In the genomic region with DNA sequence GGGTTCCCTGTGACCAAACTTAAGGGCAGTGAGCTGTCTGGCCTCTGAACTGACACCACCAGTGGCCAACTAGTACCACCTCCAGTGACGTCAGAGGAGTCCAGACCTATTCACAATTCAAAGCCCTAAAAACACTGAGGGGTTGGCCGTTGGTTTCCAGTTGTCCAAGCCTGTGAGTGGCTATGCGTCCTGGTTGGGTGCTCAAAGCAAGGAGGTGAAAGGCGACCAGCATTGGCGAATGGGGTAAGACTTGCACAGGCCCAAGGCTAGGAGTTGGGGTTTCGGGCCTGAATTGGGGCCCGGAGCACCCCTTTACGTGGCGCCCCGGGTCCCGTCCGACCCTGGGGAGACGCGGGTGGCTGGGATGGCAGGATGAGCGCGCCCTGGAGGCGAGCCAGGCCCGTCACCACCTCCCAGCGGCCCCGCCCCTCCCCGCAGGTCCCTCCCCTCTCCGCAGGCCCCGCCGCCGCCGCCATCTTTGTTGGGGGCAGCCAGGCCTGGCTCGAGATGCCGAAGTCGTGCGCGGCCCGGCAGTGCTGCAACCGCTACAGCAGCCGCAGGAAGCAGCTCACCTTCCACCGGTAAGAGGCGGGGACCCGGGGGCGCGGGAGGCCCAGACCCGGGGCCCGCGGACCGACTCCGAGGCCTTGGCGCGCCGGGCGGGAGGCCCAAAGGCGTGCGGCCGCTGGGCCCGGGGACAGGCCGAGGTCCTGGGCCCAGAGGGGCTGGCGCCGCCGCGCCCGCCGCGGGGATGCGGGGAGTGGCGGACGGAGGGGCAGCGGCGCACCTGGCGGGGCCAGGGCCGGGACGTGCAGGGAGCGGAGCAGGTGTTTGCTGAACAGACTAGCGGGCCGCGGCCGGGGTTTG, we compare ENCODE assay signal across 8 cellular contexts. TPM values are rescaled to one million over a fixed set of nuclear protein-coding genes. Genes with fewer than 3 reads are reported as not detected.
A peak's percentile ranks its signal among the peaks of the same experiment; 100 is the strongest.
DNase-seq lines count a peak whose midpoint lies in the region; ATAC-seq and TF ChIP-seq lines count a peak whose summit lies in the region.

A gene with protein sequence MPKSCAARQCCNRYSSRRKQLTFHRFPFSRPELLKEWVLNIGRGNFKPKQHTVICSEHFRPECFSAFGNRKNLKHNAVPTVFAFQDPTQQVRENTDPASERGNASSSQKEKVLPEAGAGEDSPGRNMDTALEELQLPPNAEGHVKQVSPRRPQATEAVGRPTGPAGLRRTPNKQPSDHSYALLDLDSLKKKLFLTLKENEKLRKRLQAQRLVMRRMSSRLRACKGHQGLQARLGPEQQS (plus strand): TSS at position 157 of the 867 bp plus-strand sequence. CDS start 351 bp downstream, at position 508.

- peak within 1 kb of the TSS; percentile 28; the same call in 1 of the 2 replicates for H3K27ac ChIP-seq in SU-DHL-6 (ENCODE audit: low read depth, low read length)
- peak within 1 kb of the TSS; percentile 87 for H3K27ac ChIP-seq in parathyroid adenoma
- peak within 1 kb of the TSS; percentile 87 to 93 for H3K27ac ChIP-seq in tibial artery

- TF ChIP-seq CTCF in SU-DHL-6 (IDR thresholded peaks at IDR 0.05; ENCODE audit: insufficient read depth, low read length, poor library complexity, severe bottlenecking) (no peak), parathyroid adenoma (IDR thresholded peaks at IDR 0.05) (no peak), tibial artery (IDR thresholded peaks at IDR 0.05) (no peak)

- H3K9ac ChIP-seq in SU-DHL-6 (ENCODE audit: low read length) (peak within 1 kb of the TSS; percentile 66), parathyroid adenoma (no peak within 1 kb of the TSS)

- H3K9me2 ChIP-seq in SU-DHL-6 (replicated peaks; ENCODE audit: insufficient read depth, low read length): no peaks in the 10 kb centered on the region

- H3K9me3 Mint-ChIP-seq in activated naive CD8-positive, alpha-beta T cell treated with anti-CD3 and anti-CD28 coated beads for 36 hours: no peaks in the 10 kb centered on the region

- H3K9me3 ChIP-seq in MG63 (no peaks in the 10 kb centered on the region), SU-DHL-6 (ENCODE audit: insufficient read depth, low read length) (no peaks in the 10 kb centered on the region), parathyroid adenoma (ENCODE audit: control insufficient read depth, low read length) (no peaks in the 10 kb centered on the region), tibial artery (no peaks in the 10 kb centered on the region)

- peak within 1 kb of the TSS; percentile 58 for H3K4me2 ChIP-seq in SU-DHL-6 (ENCODE audit: low read depth, low read length, poor library complexity, severe bottlenecking)
- peak within 1 kb of the TSS; percentile 84 for H3K4me2 ChIP-seq in parathyroid adenoma (ENCODE audit: low read length)

- ATAC-seq in Right ventricle myocardium inferior: peak; percentile 92

- peaks cover 23% of the 10 kb centered on the region for H3K4me1 Mint-ChIP-seq in activated naive CD8-positive, alpha-beta T cell treated with anti-CD3 and anti-CD28 coated beads for 36 hours

- H3K36me3 ChIP-seq in MG63 (peaks cover 65% of the 10 kb centered on the region), SU-DHL-6 (ENCODE audit: low read length) (0 out of 2 replicates have a peak, but pooled peaks cover 4% of the 10 kb centered on the region), parathyroid adenoma (ENCODE audit: control insufficient read depth, insufficient read depth, low read length) (no peaks in the 10 kb centered on the region), tibial artery (peaks cover 35 to 58% (median 51%) of the 10 kb centered on the region in 3 donors)

- intact Hi-C loops in Right ventricle myocardium inferior (cut with DNase I) (loop anchor here (5.0 kb wide), 1 partner anchor 73 kb away; a partner anchor contains a TSS), tibial artery (cut with DNase I; ENCODE audit: low total_unique reads) (no loop called here)

- peak within 1 kb of the TSS; percentile 61 for H3K4me3 ChIP-seq in MG63
- peak within 1 kb of the TSS; percentile 69 for H3K4me3 ChIP-seq in SU-DHL-6 (ENCODE audit: insufficient read depth, low read length, poor library complexity, severe bottlenecking)
- H3K4me3 ChIP-seq in parathyroid adenoma (ENCODE audit: low read depth, low read length): peak within 1 kb of the TSS; percentile 68
- peak within 1 kb of the TSS; percentile 81 to 83 for H3K4me3 ChIP-seq in tibial artery

- peaks cover 9% of the 10 kb centered on the region; the same call in 1 of the 2 replicates for H3K79me2 ChIP-seq in SU-DHL-6 (ENCODE audit: insufficient read depth, low read length)
- peaks cover 20% of the 10 kb centered on the region for H3K79me2 ChIP-seq in parathyroid adenoma

- H3K4me1 ChIP-seq in parathyroid adenoma: peaks cover 22% of the 10 kb centered on the region
- H3K4me1 ChIP-seq in tibial artery: peaks cover 0 to 52% (median 21%) of the 10 kb centered on the region in 4 donors

- H3K36me3 Mint-ChIP-seq in activated naive CD8-positive, alpha-beta T cell treated with anti-CD3 and anti-CD28 coated beads for 36 hours: peaks cover 21% of the 10 kb centered on the region

- H3K4me3 Mint-ChIP-seq in activated naive CD8-positive, alpha-beta T cell treated with anti-CD3 and anti-CD28 coated beads for 36 hours: peak within 1 kb of the TSS; percentile 89

- no peaks in the 10 kb centered on the region for H3K27me3 ChIP-seq in MG63
- H3K27me3 ChIP-seq in SU-DHL-6 (ENCODE audit: low read length): no peaks in the 10 kb centered on the region
- no peaks in the 10 kb centered on the region for H3K27me3 ChIP-seq in parathyroid adenoma (ENCODE audit: control insufficient read depth, insufficient read depth, low read length)
- no peaks in the 10 kb centered on the region for H3K27me3 ChIP-seq in tibial artery

- no peaks in the 10 kb centered on the region for H4K20me1 ChIP-seq in SU-DHL-6 (ENCODE audit: low read depth, low read length)

- DNase-seq in GDM1 (lab: John Stamatoyannopoulos, UW): peak; percentile 61
- DNase-seq in H4 (ENCODE audit: low spot score): peak; percentile 27
- DNase-seq in MG63: peak; percentile 80
- DNase-seq in activated naive CD8-positive, alpha-beta T cell treated with anti-CD3 and anti-CD28 coated beads for 36 hours: peak; percentile 89
- DNase-seq in Right ventricle myocardium inferior (ENCODE audit: missing footprints): peak; percentile 97
- DNase-seq in tibial artery: peak; percentile 76 to 92

- H3K27ac Mint-ChIP-seq in activated naive CD8-positive, alpha-beta T cell treated with anti-CD3 and anti-CD28 coated beads for 36 hours: peak within 1 kb of the TSS; percentile 72

- H3F3A ChIP-seq in SU-DHL-6 (ENCODE audit: insufficient read depth): peaks cover 11% of the 10 kb centered on the region; the same call in 1 of the 2 replicates

- peak within 1 kb of the TSS; percentile 84 for H2AFZ ChIP-seq in SU-DHL-6 (ENCODE audit: low read depth, low read length, severe bottlenecking)
- H2AFZ ChIP-seq in parathyroid adenoma: peak within 1 kb of the TSS; percentile 69

- no peaks in the 10 kb centered on the region for H3K27me3 Mint-ChIP-seq in activated naive CD8-positive, alpha-beta T cell treated with anti-CD3 and anti-CD28 coated beads for 36 hours

RNA-seq across cellular contexts. Expression of the gene that starts here (rescaled TPM):
- 11.4 and 17.0 TPM in 2 replicates for total RNA-seq in H4 (2014; rRNA removed; shearing (Covaris generic))
- total RNA-seq in MG63 (2014; rRNA removed; shearing (Covaris generic); ENCODE audit: low replicate concordance): 26.6 and 29.0 TPM in 2 replicates
- 10 to 100 TPM; 16.2 to 16.4 TPM for total RNA-seq in activated naive CD8-positive, alpha-beta T cell treated with anti-CD3 and anti-CD28 coated beads for 36 hours
- 12.5 TPM for total RNA-seq in Right ventricle myocardium inferior

Comparison
In these comparisons a context has a peak if more than half of its experiments do, and no peak if none do; other contexts are left out.
1. Peak in every context shown above with its lines: DNase-seq, ATAC-seq, H3K4me3 ChIP-seq and H3K27ac ChIP-seq.
2. DNase-seq: peak in every context shown above with its lines; median percentile 97 in Right ventricle myocardium inferior; 89 in activated naive CD8-positive, alpha-beta T cell treated with anti-CD3 and anti-CD28 coated beads for 36 hours; 84 in tibial artery; 80 in MG63; 61 in GDM1; 27 in H4.
3. H3K27ac ChIP-seq: peak in every context shown above with its lines; median percentile 90 in tibial artery; 87 in parathyroid adenoma; 28 in SU-DHL-6.